ENCODE assay signal across 30 cellular contexts in the genomic region with DNA sequence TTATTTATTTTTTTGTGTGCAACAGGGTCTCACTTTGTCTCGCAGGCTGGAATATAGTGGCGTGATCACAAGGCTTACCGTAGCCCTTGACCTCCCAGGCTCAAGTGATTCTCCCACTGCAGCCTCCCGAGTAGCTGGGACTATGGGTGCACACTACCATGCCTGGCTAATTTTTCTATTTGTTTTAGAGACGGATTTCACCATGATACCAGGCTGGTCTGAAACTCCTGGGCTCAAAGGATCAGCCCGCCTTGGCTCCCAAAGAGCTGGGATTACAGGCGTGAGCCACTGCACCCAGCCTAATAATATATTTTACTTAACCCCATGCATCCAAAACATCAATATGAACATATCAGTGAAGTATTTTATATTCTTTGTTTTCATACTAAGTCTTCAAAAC. TPM values are rescaled to one million over a fixed set of nuclear protein-coding genes. Genes with fewer than 3 reads are reported as not detected.
"Had no signal": no experiment of that assay in that cellular context is flagged by ENCODE, and none has a peak within 500 bp of the region (broad histone marks: within the 10 kb centered on the region; RNA-seq: fewer than 3 reads in every experiment).

No MANE protein-coding gene starts in this region.

- ATAC-seq: activated CD4-positive, CD25-positive, alpha-beta regulatory T cell treated with anti-CD3 and anti-CD28 coated beads, Interleukin-2, amount 50 U/mL, for 24 hours; effector memory CD8-positive, alpha-beta T cell; gastrocnemius medialis; left colon; naive thymus-derived CD8-positive, alpha-beta T cell; psoas muscle had no signal

- H3K79me2 ChIP-seq: parathyroid adenoma had no signal

- H3K36me3 ChIP-seq: right atrium auricular region, WERI-Rb-1 had no signal

- H3K4me1 ChIP-seq: gastrocnemius medialis, parathyroid adenoma, psoas muscle, right atrium auricular region, suprapubic skin, tibial nerve had no signal

- H2AFZ ChIP-seq: parathyroid adenoma had no signal

- FAIRE-seq: bronchial epithelial cell, colon, kidney, TTC549, urothelium cell line had no signal

- H3K27me3 ChIP-seq: dorsolateral prefrontal cortex, gastrocnemius medialis, right atrium auricular region, spleen, suprapubic skin, tibial nerve had no signal

- H3K4me3 ChIP-seq: dorsolateral prefrontal cortex, gastrocnemius medialis, psoas muscle, right atrium auricular region, spleen, suprapubic skin, tibial nerve had no signal

- H3K9me3 ChIP-seq: gastrocnemius medialis, psoas muscle, right atrium auricular region, spleen, suprapubic skin, tibial nerve had no signal

- H3K27ac ChIP-seq: dorsolateral prefrontal cortex, gastrocnemius medialis, parathyroid adenoma, psoas muscle, right atrium auricular region, spleen, suprapubic skin, tibial nerve, WERI-Rb-1 had no signal

- H3K9ac ChIP-seq: parathyroid adenoma had no signal

- DNase-seq: activated CD4-positive, alpha-beta memory T cell treated with anti-CD3 and anti-CD28 coated beads for 36 hours; activated CD4-positive, alpha-beta T cell treated with anti-CD3 and anti-CD28 coated beads for 48 hours; activated effector memory CD4-positive, alpha-beta T cell treated with anti-CD3 and anti-CD28 coated beads, Interleukin-2, amount 50 U/mL, for 16 hours; activated T-cell treated with anti-CD3 and anti-CD28 coated beads, Interleukin-2, amount 50 U/mL, for 1 hour; dorsolateral prefrontal cortex; effector memory CD8-positive, alpha-beta T cell; erythroblast; gastrocnemius medialis; glutamatergic neuron; kidney; left colon; naive thymus-derived CD8-positive, alpha-beta T cell; nucleus accumbens; psoas muscle; stimulated activated naive CD4-positive, alpha-beta T cell; SW 1271; T-helper 9 cell; WERI-Rb-1 had no signal

RNA-seq across cellular contexts. Expression of a gene that starts 2.0 kb away (rescaled TPM):
- total RNA-seq: activated CD4-positive, alpha-beta memory T cell treated with anti-CD3 and anti-CD28 coated beads for 36 hours; bronchial epithelial cell; gastrocnemius medialis; kidney; left colon; lower leg skin; neural crest cell; psoas muscle; right atrium auricular region; suprapubic skin; tibial nerve had no signal

RNA-seq across cellular contexts. Expression of a gene that starts 7.4 kb away (rescaled TPM):
- total RNA-seq: bronchial epithelial cell, gastrocnemius medialis, lower leg skin, right atrium auricular region, suprapubic skin, tibial nerve had no signal
- polyA plus RNA-seq: naive thymus-derived CD8-positive, alpha-beta T cell; psoas muscle; spleen had no signal
